ENCODE assay signal across 8 cellular contexts in genomic region chr2:151289972-151290335, GRCh38. TPM values are rescaled to one million over a fixed set of nuclear protein-coding genes. Genes with fewer than 3 reads are reported as not detected.
DNase-seq lines count a peak whose midpoint lies in the region; ATAC-seq and TF ChIP-seq lines count a peak whose summit lies in the region.

No MANE protein-coding gene starts in this region.

- intact Hi-C loops in activated T-helper 2 cell treated with anti-CD3 and anti-CD28 coated beads, Interferon-gamma antibody, Interleukin-2, Interleukin-4, amounts not matched to agents 10 μg/mL and 5 μg/mL and 100 μg/mL, durations not matched to agents 14 hours and 24 hours and 36 hours (cut with micrococcal nuclease), result loop anchor here (1.0 to 10.0 kb wide), 5 partner anchors 29 to 539 kb away; partner anchors contain the start of genes ARL5A, RBM43 and RIF1
- intact Hi-C loops in heart left ventricle (cut with DNase I), result loop anchor here in 8 of 10 donors (1.0 to 10.0 kb wide), 6 partner anchors 115 to 125 kb away; partner anchors contain the start of gene RIF1 (in 3 of the 8)

- peaks cover 0 to 52% (median 5%) of the 10 kb centered on the region in 12 donors for H3K4me1 ChIP-seq in heart left ventricle

- H3K4me1 Mint-ChIP-seq in activated T-helper 2 cell treated with anti-CD3 and anti-CD28 coated beads, Interferon-gamma antibody, Interleukin-2, Interleukin-4, amounts not matched to agents 10 μg/mL and 5 μg/mL and 100 μg/mL, durations not matched to agents 14 hours and 24 hours and 36 hours (ENCODE audit: low read depth), result peaks cover 37% of the 10 kb centered on the region

- peak overlapping the region; percentile 95 for H3K27ac Mint-ChIP-seq in activated T-helper 2 cell treated with anti-CD3 and anti-CD28 coated beads, Interferon-gamma antibody, Interleukin-2, Interleukin-4, amounts not matched to agents 10 μg/mL and 5 μg/mL and 100 μg/mL, durations not matched to agents 14 hours and 24 hours and 36 hours

- no peaks in the 10 kb centered on the region for H3K9me3 Mint-ChIP-seq in activated T-helper 2 cell treated with anti-CD3 and anti-CD28 coated beads, Interferon-gamma antibody, Interleukin-2, Interleukin-4, amounts not matched to agents 10 μg/mL and 5 μg/mL and 100 μg/mL, durations not matched to agents 14 hours and 24 hours and 36 hours

- ATAC-seq in GM21423 (IDR thresholded peaks at IDR 0.05; ENCODE audit: unreplicated experiment), result peak; percentile 25
- peak in 3 of 4 donors; percentile 23 to 51 (median 38) for ATAC-seq in heart left ventricle

- peak overlapping the region; percentile 88 for H3K4me3 Mint-ChIP-seq in activated T-helper 2 cell treated with anti-CD3 and anti-CD28 coated beads, Interferon-gamma antibody, Interleukin-2, Interleukin-4, amounts not matched to agents 10 μg/mL and 5 μg/mL and 100 μg/mL, durations not matched to agents 14 hours and 24 hours and 36 hours (ENCODE audit: low read depth)

- 25 to 33% (median 30%) methylated on average over 6 of the region's 6 CpGs for WGBS in heart left ventricle, 4 donors

- peak overlapping the region; percentile 100 for H3K27ac ChIP-seq in HL-60 (replicated peaks)
- peak overlapping the region; percentile 86 to 100 (median 94) for H3K27ac ChIP-seq in heart left ventricle

- DNase-seq in GM03348 (ENCODE audit: low spot score) (peak; percentile 59), HL-60 (ENCODE audit: low read depth in 1 of 2, low spot score in 1 of 2) (peak; percentile 57 to 74), heart left ventricle (no peak), retina (peak; percentile 25), NCI-H524 (lab: John Stamatoyannopoulos, UW) (no peak)
- DNase-seq in activated T-helper 2 cell treated with anti-CD3 and anti-CD28 coated beads, Interferon-gamma antibody, Interleukin-2, Interleukin-4, amounts not matched to agents 10 μg/mL and 5 μg/mL and 100 μg/mL, durations not matched to agents 14 hours and 24 hours and 36 hours (ENCODE audit: low spot score), result no peak
- DNase-seq in central memory CD4-positive, alpha-beta T cell, result no peak

- no peaks in the 10 kb centered on the region for H3K36me3 ChIP-seq in heart left ventricle

- no peaks in the 10 kb centered on the region for H3K27me3 ChIP-seq in HL-60 (ENCODE audit: insufficient read depth, poor library complexity, severe bottlenecking)
- peaks cover 0 to 4% (median 0%) of the 10 kb centered on the region in 9 donors for H3K27me3 ChIP-seq in heart left ventricle

- peaks cover 30% of the 10 kb centered on the region for H3K36me3 Mint-ChIP-seq in activated T-helper 2 cell treated with anti-CD3 and anti-CD28 coated beads, Interferon-gamma antibody, Interleukin-2, Interleukin-4, amounts not matched to agents 10 μg/mL and 5 μg/mL and 100 μg/mL, durations not matched to agents 14 hours and 24 hours and 36 hours (ENCODE audit: low read depth)

- peaks cover 4% of the 10 kb centered on the region for H3K27me3 Mint-ChIP-seq in activated T-helper 2 cell treated with anti-CD3 and anti-CD28 coated beads, Interferon-gamma antibody, Interleukin-2, Interleukin-4, amounts not matched to agents 10 μg/mL and 5 μg/mL and 100 μg/mL, durations not matched to agents 14 hours and 24 hours and 36 hours (ENCODE audit: low read depth)

- H3K9me3 ChIP-seq in heart left ventricle, result peaks cover 0 to 3% (median 0%) of the 10 kb centered on the region in 12 donors

- no peak for TF ChIP-seq POLR2A in heart left ventricle (IDR thresholded peaks at IDR 0.05)

- H3K4me3 ChIP-seq in HL-60 (replicated peaks; ENCODE audit: insufficient read depth, low read length) (peak overlapping the region; percentile 51), heart left ventricle (peak overlapping the region; percentile 43 to 83 (median 70))

- TF ChIP-seq CTCF in HL-60 (IDR thresholded peaks at IDR 0.05; ENCODE audit: insufficient read depth, low read length) (no peak), heart left ventricle (IDR thresholded peaks at IDR 0.05) (no peak)

RNA-seq across cellular contexts. Expression of gene NMI, which starts 0.5 kb away (rescaled TPM):
- total RNA-seq in activated T-helper 2 cell treated with anti-CD3 and anti-CD28 coated beads, Interferon-gamma antibody, Interleukin-2, Interleukin-4, amounts not matched to agents 10 μg/mL and 5 μg/mL and 100 μg/mL, durations not matched to agents 14 hours and 24 hours and 36 hours, result 43.8 and 44.0 TPM in 2 replicates
- 10 to 100 TPM in 1 of 9 donors, 1 to 10 TPM in 8; 1.7 to 15.9 (median 3.7) TPM for total RNA-seq in heart left ventricle
- 1 to 10 TPM; 2.4 to 5.1 TPM for polyA plus RNA-seq in heart left ventricle

RNA-seq across cellular contexts. Expression of gene RBM43, which starts 28.3 kb away (rescaled TPM):
- total RNA-seq in activated T-helper 2 cell treated with anti-CD3 and anti-CD28 coated beads, Interferon-gamma antibody, Interleukin-2, Interleukin-4, amounts not matched to agents 10 μg/mL and 5 μg/mL and 100 μg/mL, durations not matched to agents 14 hours and 24 hours and 36 hours, result 2.6 and 2.8 TPM in 2 replicates
- 1 to 10 TPM in 7 of 9 donors, under 1 TPM in 2; 0.81 to 5.9 (median 1.9) TPM for total RNA-seq in heart left ventricle
- 1 to 10 TPM; 1.1 to 1.2 TPM for polyA plus RNA-seq in heart left ventricle

Comparison
In these comparisons a context has a peak if more than half of its experiments do, and no peak if none do; other contexts are left out.
1. DNase-seq: peak in GM03348 (single experiment), HL-60 (2 of 2) and retina (single experiment); none in activated T-helper 2 cell treated with anti-CD3 and anti-CD28 coated beads, Interferon-gamma antibody, Interleukin-2, Interleukin-4, amounts not matched to agents 10 μg/mL and 5 μg/mL and 100 μg/mL, durations not matched to agents 14 hours and 24 hours and 36 hours (single experiment), heart left ventricle (0 of 5), NCI-H524 (0 of 2) and central memory CD4-positive, alpha-beta T cell (single experiment).